Comparison of ENCODE assay signal across 13 cellular contexts in genomic region chr9:128621730-128622455, GRCh38.
"Had no signal": no experiment of that assay in that cellular context is flagged by ENCODE, and none has a peak within 500 bp of the region (broad histone marks: within the 10 kb centered on the region; RNA-seq: fewer than 3 reads in every experiment).

No MANE protein-coding gene starts in this region.

- H3K9me3 ChIP-seq: gastroesophageal sphincter, tibial nerve had no signal

- DNase-seq: activated CD4-positive, alpha-beta T cell treated with anti-CD3 and anti-CD28 coated beads, Interleukin-2, amount 10 ng/mL, durations not matched to agents 7 days and 5 days; activated CD4-positive, CD25-positive, alpha-beta regulatory T cell; activated effector memory CD4-positive, alpha-beta T cell treated with Interleukin-2 at 50 U/mL for 16 hours; activated T-cell treated with anti-CD3 and anti-CD28 coated beads for 4 hours; kidney; retina; stimulated activated CD4-positive, alpha-beta T cell treated with anti-CD3 and anti-CD28 coated beads, Interleukin-4, amount 100 ng/mL, for 4 hours had no signal

- H3K27me3 ChIP-seq: gastroesophageal sphincter, tibial nerve had no signal

- FAIRE-seq: colon, kidney had no signal

- H3K27ac ChIP-seq: gastroesophageal sphincter, parathyroid adenoma, skin epidermis, tibial nerve had no signal

- H3K27me3 Mint-ChIP-seq: activated CD4-positive, alpha-beta T cell treated with anti-CD3 and anti-CD28 coated beads, Interleukin-2, amount 10 ng/mL, durations not matched to agents 7 days and 5 days had no signal

- H2AFZ ChIP-seq: parathyroid adenoma had no signal

- H3K4me1 Mint-ChIP-seq: activated CD4-positive, alpha-beta T cell treated with anti-CD3 and anti-CD28 coated beads, Interleukin-2, amount 10 ng/mL, durations not matched to agents 7 days and 5 days had no signal

- H3K4me3 Mint-ChIP-seq: activated CD4-positive, alpha-beta T cell treated with anti-CD3 and anti-CD28 coated beads, Interleukin-2, amount 10 ng/mL, durations not matched to agents 7 days and 5 days had no signal

- H3K79me2 ChIP-seq: parathyroid adenoma had no signal

- ATAC-seq: gastroesophageal sphincter had no signal

- H3K27ac Mint-ChIP-seq: activated CD4-positive, alpha-beta T cell treated with anti-CD3 and anti-CD28 coated beads, Interleukin-2, amount 10 ng/mL, durations not matched to agents 7 days and 5 days; activated naive CD4-positive, alpha-beta T cell treated with anti-CD3 and anti-CD28 coated beads, Interleukin-2, amount 50 U/mL, for 72 hours had no signal

- H3K9ac ChIP-seq: parathyroid adenoma had no signal

- H3K4me3 ChIP-seq: gastroesophageal sphincter, skin epidermis, tibial nerve had no signal

- H3K9me3 Mint-ChIP-seq: activated CD4-positive, alpha-beta T cell treated with anti-CD3 and anti-CD28 coated beads, Interleukin-2, amount 10 ng/mL, durations not matched to agents 7 days and 5 days; activated naive CD4-positive, alpha-beta T cell treated with anti-CD3 and anti-CD28 coated beads, Interleukin-2, amount 50 U/mL, for 72 hours had no signal

- H3K4me1 ChIP-seq: gastroesophageal sphincter, parathyroid adenoma had no signal
